Comparison of ENCODE assay signal across 26 cellular contexts in the genomic region with DNA sequence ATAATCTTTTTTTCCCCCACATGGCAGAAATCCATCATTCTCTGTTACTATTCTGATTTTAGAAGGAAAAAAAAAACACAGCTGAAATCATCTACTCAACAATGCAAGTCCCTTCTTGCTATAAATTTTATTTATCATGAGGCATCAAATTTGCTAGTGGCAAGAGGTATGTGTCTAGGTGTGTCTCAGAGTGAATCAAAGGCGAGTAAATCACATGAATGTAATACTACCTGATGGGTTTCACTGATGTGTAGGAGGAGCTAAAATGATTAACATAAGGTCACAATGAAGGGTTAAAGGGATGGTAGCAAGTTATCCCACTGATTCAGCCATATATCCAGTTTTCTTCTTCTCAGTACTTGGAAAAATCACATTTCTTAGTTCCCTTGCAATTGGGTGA.
"Had no signal": no experiment of that assay in that cellular context is flagged by ENCODE, and none has a peak within 500 bp of the region (broad histone marks: within the 10 kb centered on the region; RNA-seq: fewer than 3 reads in every experiment).

No MANE protein-coding gene starts in this region.

- H3K27me3 Mint-ChIP-seq: effector memory CD8-positive, alpha-beta T cell had no signal

- H3K9me3 ChIP-seq: heart right ventricle, left ventricle myocardium inferior, lower lobe of right lung, ovary, right atrium auricular region, stomach, thoracic aorta, transverse colon had no signal

- H3K27ac Mint-ChIP-seq: dendritic cell treated with granulocyte-macrophage colony-stimulating factor and Interleukin-4, amounts not matched to agents 40 ng/mL and 50 ng/mL, for 4 days; effector memory CD8-positive, alpha-beta T cell; neural progenitor cell had no signal

- H2AFZ ChIP-seq: neural progenitor cell had no signal

- H3K27ac ChIP-seq: left ventricle myocardium inferior, lower lobe of right lung, neural progenitor cell, ovary, right atrium auricular region, stomach, thoracic aorta had no signal

- H3K9ac ChIP-seq: neural progenitor cell had no signal

- H3K4me3 Mint-ChIP-seq: dendritic cell treated with granulocyte-macrophage colony-stimulating factor and Interleukin-4, amounts not matched to agents 40 ng/mL and 50 ng/mL, for 4 days; effector memory CD8-positive, alpha-beta T cell; natural killer cell treated with Interleukin-12 subunit alpha and Interleukin-12 subunit beta and Interleukin-15 and Interleukin-18, amount 100 ng/mL, for 72 hours; neural progenitor cell had no signal

- H3K36me3 Mint-ChIP-seq: natural killer cell treated with Interleukin-12 subunit alpha and Interleukin-12 subunit beta and Interleukin-15 and Interleukin-18, amount 100 ng/mL, for 72 hours; neural progenitor cell had no signal

- H3K4me1 ChIP-seq: left ventricle myocardium inferior, lower lobe of right lung, right atrium auricular region, stomach had no signal

- FAIRE-seq: colon, frontal cortex, kidney, small intestine, urothelium cell line had no signal

- H3K27me3 ChIP-seq: heart right ventricle, neural progenitor cell, ovary, right atrium auricular region, stomach, transverse colon had no signal

- H3K4me2 ChIP-seq: neural progenitor cell had no signal

- H3K36me3 ChIP-seq: heart right ventricle, left ventricle myocardium inferior, lower lobe of right lung, neural progenitor cell, ovary, right atrium auricular region, stomach, thoracic aorta, transverse colon had no signal

- ATAC-seq: effector memory CD8-positive, alpha-beta T cell; heart right ventricle; left cardiac atrium; lower lobe of right lung; natural killer cell treated with Interleukin-12 subunit alpha and Interleukin-12 subunit beta and Interleukin-15 and Interleukin-18, amount 100 ng/mL, for 72 hours had no signal

- DNase-seq: effector memory CD8-positive, alpha-beta T cell; erythroblast; heart right ventricle; hypothalamus; kidney; left cardiac atrium; left ventricle myocardium inferior; lower lobe of right lung; mesenchymal stem cell; midbrain; nucleus accumbens; ovary; small intestine; stimulated activated CD4-positive, alpha-beta T cell treated with anti-CD3 and anti-CD28 coated beads, Interleukin-12 subunit alpha, Interleukin-12 subunit beta, amount 100 ng/mL, for 4 hours; stimulated activated naive CD4-positive, alpha-beta T cell; stomach; substantia nigra; transverse colon had no signal

- H3K4me3 ChIP-seq: heart right ventricle, left ventricle myocardium inferior, lower lobe of right lung, neural progenitor cell, ovary, right atrium auricular region, stomach, thoracic aorta, transverse colon had no signal

- H3K9me3 Mint-ChIP-seq: dendritic cell treated with granulocyte-macrophage colony-stimulating factor and Interleukin-4, amounts not matched to agents 40 ng/mL and 50 ng/mL, for 4 days; effector memory CD8-positive, alpha-beta T cell; natural killer cell treated with Interleukin-12 subunit alpha and Interleukin-12 subunit beta and Interleukin-15 and Interleukin-18, amount 100 ng/mL, for 72 hours; neural progenitor cell had no signal
